26 cellular contexts compared by ENCODE assay signal in the genomic region with DNA sequence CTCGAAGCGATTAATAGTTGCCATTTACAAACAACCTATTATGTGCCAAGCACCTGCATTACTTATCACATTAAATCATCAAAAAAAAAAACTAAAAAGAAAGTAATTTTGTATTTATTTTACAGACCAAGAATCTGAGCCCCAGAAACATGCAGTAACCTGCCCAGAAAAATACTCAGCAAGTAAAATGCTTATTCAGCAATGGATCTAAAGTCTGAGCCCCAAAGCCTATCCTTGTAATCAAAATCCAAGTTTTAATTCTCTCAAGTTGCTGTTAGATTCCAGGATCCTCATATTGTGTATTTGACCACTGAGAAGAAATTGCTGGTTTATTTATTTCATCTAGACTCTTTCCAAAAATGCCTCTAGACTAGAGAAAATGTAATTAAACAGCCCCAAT.
A peak's percentile ranks its signal among the peaks of the same experiment; 100 is the strongest.
DNase-seq lines count a peak whose midpoint lies in the region; ATAC-seq, FAIRE-seq and TF ChIP-seq lines count a peak whose summit lies in the region.
"Had no signal": no experiment of that assay in that cellular context is flagged by ENCODE, and none has a peak within 500 bp of the region (broad histone marks: within the 10 kb centered on the region; RNA-seq: fewer than 3 reads in every experiment).

No MANE protein-coding gene starts in this region.

- no peak for ATAC-seq in HepG2
- ATAC-seq in right lobe of liver = no peak
- ATAC-seq in GM19455 (IDR thresholded peaks at IDR 0.05; ENCODE audit: unreplicated experiment) = no peak
- ATAC-seq: GM12878 had no signal

- H3K9me3 Mint-ChIP-seq in nephron = no peaks in the 10 kb centered on the region
- H3K9me3 Mint-ChIP-seq: CD14-positive monocyte had no signal

- H3K4me3 ChIP-seq in HepG2 (replicated peaks in 1 of 3; ENCODE audit: insufficient read depth in 1 of 3, low read depth in 2 of 3, low read length in 3 of 3) (no peak overlapping the region), right lobe of liver (no peak overlapping the region), parathyroid adenoma (ENCODE audit: low read depth, low read length) (no peak overlapping the region)
- H3K4me3 ChIP-seq: BLaER1, GM12878 had no signal

- H3K27me3 Mint-ChIP-seq in nephron (ENCODE audit: low read depth) = no peaks in the 10 kb centered on the region
- H3K27me3 Mint-ChIP-seq: CD4-positive, alpha-beta memory T cell; CD4-positive, CD25-positive, alpha-beta regulatory T cell; CD8-positive, alpha-beta memory T cell had no signal

- no peaks in the 10 kb centered on the region for H4K20me1 ChIP-seq in HepG2 (ENCODE audit: insufficient read depth, low read length)
- H4K20me1 ChIP-seq: BLaER1 had no signal

- TF ChIP-seq EP300 in HepG2 (IDR thresholded peaks at IDR 0.05; ENCODE audit: low read depth in 2 of 2, low read length in 2 of 2) = no peak
- no peak for TF ChIP-seq EP300 in HepG2 (CRISPR knock-in tag; IDR thresholded peaks at IDR 0.05; ENCODE audit: borderline replicate concordance)

- H3K36me3 Mint-ChIP-seq in nephron (ENCODE audit: low read depth) = no peaks in the 10 kb centered on the region
- H3K36me3 Mint-ChIP-seq: CD14-positive monocyte; CD4-positive, alpha-beta memory T cell; CD4-positive, CD25-positive, alpha-beta regulatory T cell; CD8-positive, alpha-beta memory T cell had no signal

- no peaks in the 10 kb centered on the region for H3K27me3 ChIP-seq in HepG2 (ENCODE audit: control insufficient read depth in 1 of 2, insufficient read depth in 2 of 2, low read length in 2 of 2)
- H3K27me3 ChIP-seq in right lobe of liver = no peaks in the 10 kb centered on the region
- H3K27me3 ChIP-seq in parathyroid adenoma (ENCODE audit: control insufficient read depth, insufficient read depth, low read length) = no peaks in the 10 kb centered on the region
- H3K27me3 ChIP-seq: BE2C, BLaER1 had no signal

- H3K4me2 ChIP-seq in HepG2 (ENCODE audit: low read depth, low read length) (no peak overlapping the region), parathyroid adenoma (ENCODE audit: low read length) (no peak overlapping the region)
- H3K4me2 ChIP-seq: BLaER1 had no signal

- WGBS in HepG2 (ENCODE audit: low lambda C conversion rate) = 0% methylated on average over 2 of the region's 2 CpGs
- WGBS in right lobe of liver (ENCODE audit: insufficient coverage, low coverage, low lambda C conversion rate, missing lambda C conversion rate) = 67% methylated on average over 2 of the region's 2 CpGs

- H3K36me3 ChIP-seq in HepG2 (replicated peaks in 1 of 2; ENCODE audit: control insufficient read depth in 1 of 2, insufficient read depth in 2 of 2, low read length in 2 of 2) (no peaks in the 10 kb centered on the region), right lobe of liver (no peaks in the 10 kb centered on the region), parathyroid adenoma (ENCODE audit: control insufficient read depth, insufficient read depth, low read length) (no peaks in the 10 kb centered on the region)
- H3K36me3 ChIP-seq: BE2C, BLaER1 had no signal

- no peak overlapping the region for H2AFZ ChIP-seq in HepG2 (ENCODE audit: low read length)
- no peak overlapping the region for H2AFZ ChIP-seq in parathyroid adenoma

- FAIRE-seq in HepG2 (lab: Jason Lieb, UNC) = no peak
- FAIRE-seq: GM12878, GM12892, GM18507 had no signal

- no peak overlapping the region for H3K4me3 Mint-ChIP-seq in nephron
- H3K4me3 Mint-ChIP-seq: CD14-positive monocyte; CD4-positive, alpha-beta memory T cell; CD4-positive, CD25-positive, alpha-beta regulatory T cell; CD8-positive, alpha-beta memory T cell had no signal

- intact Hi-C loops in HepG2 (cut with micrococcal nuclease; ENCODE audit: unreplicated experiment) = no loop called here
- intact Hi-C loops in right lobe of liver (cut with DNase I) = no loop called here

- peak overlapping the region; percentile 68 to 90 (median 84) for H3K27ac Mint-ChIP-seq in nephron
- H3K27ac Mint-ChIP-seq: CD14-positive monocyte; CD4-positive, alpha-beta memory T cell; CD4-positive, CD25-positive, alpha-beta regulatory T cell; CD8-positive, alpha-beta memory T cell had no signal

- CTCF ChIA-PET in HepG2 (lab: Yijun Ruan, JAX; ENCODE audit: low intra/inter-chr PET ratio, low total read pairs) = no interaction called here

- no peak for TF ChIP-seq RAD21 in HepG2 (CRISPR knock-in tag; IDR thresholded peaks at IDR 0.05)

- H3K4me1 Mint-ChIP-seq in nephron = peaks cover 47% of the 10 kb centered on the region
- H3K4me1 Mint-ChIP-seq: CD14-positive monocyte; CD4-positive, alpha-beta memory T cell; CD4-positive, CD25-positive, alpha-beta regulatory T cell; CD8-positive, alpha-beta memory T cell had no signal

- in situ Hi-C loops in HepG2 (cut with HindIII; ENCODE audit: extremely low pct_ligation_motif_present, low pct_unique_long_range_greater_than_20kb) = no loop called here

- TF ChIP-seq CTCF in HepG2 (CRISPR knock-in tag; IDR thresholded peaks at IDR 0.05) = no peak
- no peak for TF ChIP-seq CTCF in right lobe of liver (IDR thresholded peaks at IDR 0.05)
- no peak for TF ChIP-seq CTCF in nephron (IDR thresholded peaks at IDR 0.05; ENCODE audit: unreplicated experiment in 3 of 3)
- no peak for TF ChIP-seq CTCF in parathyroid adenoma (IDR thresholded peaks at IDR 0.05)

- H3K27ac ChIP-seq in HepG2 (ENCODE audit: extremely low read length, insufficient read depth, low read length) (no peak overlapping the region), right lobe of liver (no peak overlapping the region), parathyroid adenoma (peak overlapping the region; percentile 67)
- H3K27ac ChIP-seq: 22Rv1, BLaER1 had no signal

- no TSS peak for BruUV-seq in HepG2 (replicated peaks; lab: Mats Ljungman, UMichigan)

- DNase-seq in HepG2 (ENCODE audit: low spot score) = no peak
- DNase-seq in right lobe of liver = no peak
- no peak for DNase-seq in NCI-H524 treated with DMSO at 0.1 percent for 48 hours (lab: John Stamatoyannopoulos, UW)
- DNase-seq: ACHN; BE2C; C1 segment of cervical spinal cord; CD4-positive, alpha-beta memory T cell; CD4-positive, CD25-positive, alpha-beta regulatory T cell; CD8-positive, alpha-beta memory T cell; COR-L47; DMS 273 treated with DMSO at 0.1 percent for 48 hours; DMS153; DMS53; DMS79; DND-41; EL; GDM1 had no signal

- TF ChIP-seq POLR2A in HepG2 (IDR thresholded peaks at IDR 0.05; ENCODE audit: insufficient read depth in 1 of 2, low read depth in 2 of 2, low read length in 2 of 2) (no peak), right lobe of liver (IDR thresholded peaks at IDR 0.05) (no peak)

- H3K9ac ChIP-seq in HepG2 (ENCODE audit: insufficient read depth, low read depth, low read length) = no peak overlapping the region
- no peak overlapping the region for H3K9ac ChIP-seq in parathyroid adenoma
- H3K9ac ChIP-seq: BLaER1 had no signal

- POLR2A ChIA-PET in HepG2 (lab: Yijun Ruan, JAX) = no interaction called here

- H3K4me1 ChIP-seq in HepG2 (ENCODE audit: insufficient read depth, low read length) = no peaks in the 10 kb centered on the region
- H3K4me1 ChIP-seq in right lobe of liver = no peaks in the 10 kb centered on the region
- no peaks in the 10 kb centered on the region for H3K4me1 ChIP-seq in parathyroid adenoma
- H3K4me1 ChIP-seq: BE2C had no signal

- H3K9me3 ChIP-seq in HepG2 (ENCODE audit: low read length) (no peaks in the 10 kb centered on the region), right lobe of liver (no peaks in the 10 kb centered on the region), parathyroid adenoma (ENCODE audit: control insufficient read depth, low read length) (no peaks in the 10 kb centered on the region)
- H3K9me3 ChIP-seq: BE2C, BLaER1 had no signal

- no peaks in the 10 kb centered on the region for H3K79me2 ChIP-seq in HepG2 (ENCODE audit: insufficient read depth, low read length)
- no peaks in the 10 kb centered on the region for H3K79me2 ChIP-seq in parathyroid adenoma

TF ChIP-seq in HepG2, 621 proteins besides CTCF, POLR2A, EP300 and RAD21:
- TF ChIP-seq, protein P1, sequence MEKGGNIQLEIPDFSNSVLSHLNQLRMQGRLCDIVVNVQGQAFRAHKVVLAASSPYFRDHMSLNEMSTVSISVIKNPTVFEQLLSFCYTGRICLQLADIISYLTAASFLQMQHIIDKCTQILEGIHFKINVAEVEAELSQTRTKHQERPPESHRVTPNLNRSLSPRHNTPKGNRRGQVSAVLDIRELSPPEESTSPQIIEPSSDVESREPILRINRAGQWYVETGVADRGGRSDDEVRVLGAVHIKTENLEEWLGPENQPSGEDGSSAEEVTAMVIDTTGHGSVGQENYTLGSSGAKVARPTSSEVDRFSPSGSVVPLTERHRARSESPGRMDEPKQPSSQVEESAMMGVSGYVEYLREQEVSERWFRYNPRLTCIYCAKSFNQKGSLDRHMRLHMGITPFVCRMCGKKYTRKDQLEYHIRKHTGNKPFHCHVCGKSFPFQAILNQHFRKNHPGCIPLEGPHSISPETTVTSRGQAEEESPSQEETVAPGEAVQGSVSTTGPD (CRISPR knock-in tag; IDR thresholded peaks at IDR 0.05) = no peak
- TF ChIP-seq DNMT3B (CRISPR knock-in tag; conservative IDR thresholded peaks at IDR 0.05) = no peak
- no peak for TF ChIP-seq AGO2 (optimal IDR thresholded peaks at IDR 0.05; ENCODE audit: low read depth, low read length)
- TF ChIP-seq FOXA3 (CRISPR knock-in tag; IDR thresholded peaks at IDR 0.05) = no peak
- no peak for TF ChIP-seq ARID2 (CRISPR knock-in tag; IDR thresholded peaks at IDR 0.05; ENCODE audit: borderline replicate concordance)
- TF ChIP-seq ZEB1 (IDR thresholded peaks at IDR 0.05; ENCODE audit: insufficient replicate concordance, low read depth) = no peak
- peak; percentile 32 to 72; a peak in 3 of 4 replicates for TF ChIP-seq MAFK (conservative IDR thresholded peaks at IDR 0.05 in 1 of 2, IDR thresholded peaks at IDR 0.05 in 1 of 2; ENCODE audit: low read length in 2 of 2)
- peak; percentile 55 for TF ChIP-seq MAFF (IDR thresholded peaks at IDR 0.05; ENCODE audit: low read depth, low read length)
